ENCODE assay signal across 2 cellular contexts in the genomic region with DNA sequence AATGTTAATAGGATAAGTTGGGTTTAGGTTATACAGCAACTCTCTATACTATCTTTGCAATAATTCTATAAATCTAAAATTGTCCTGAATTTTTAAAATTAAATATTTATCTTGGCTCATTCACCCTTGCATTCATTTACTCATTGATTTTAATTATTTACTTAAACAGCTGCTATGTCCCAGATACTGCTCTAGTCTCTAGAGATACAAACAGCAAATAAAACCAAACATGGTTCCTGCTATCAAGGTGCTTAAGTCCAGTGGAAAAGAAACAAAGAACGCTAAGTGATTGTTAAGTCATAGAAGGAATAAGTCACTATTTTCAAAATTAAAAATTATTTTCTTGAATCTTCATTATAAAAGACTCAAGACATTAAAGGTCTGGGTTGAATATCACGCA.
TF ChIP-seq lines count a peak whose summit lies in the region.

No MANE protein-coding gene starts in this region.

TF ChIP-seq in liver, 16 proteins besides CTCF, POLR2A, EP300 and RAD21:
- no peak for TF ChIP-seq EGR1 (IDR thresholded peaks at IDR 0.05; ENCODE audit: low read depth in 2 of 2)
- TF ChIP-seq MAX (IDR thresholded peaks at IDR 0.05), result no peak
- no peak for TF ChIP-seq FOXA1 (IDR thresholded peaks at IDR 0.05)
- no peak for TF ChIP-seq FOXA2 (IDR thresholded peaks at IDR 0.05)
- no peak for TF ChIP-seq NR2F2 (IDR thresholded peaks at IDR 0.05)
- TF ChIP-seq HNF4G (IDR thresholded peaks at IDR 0.05), result no peak
- TF ChIP-seq, protein P1, sequence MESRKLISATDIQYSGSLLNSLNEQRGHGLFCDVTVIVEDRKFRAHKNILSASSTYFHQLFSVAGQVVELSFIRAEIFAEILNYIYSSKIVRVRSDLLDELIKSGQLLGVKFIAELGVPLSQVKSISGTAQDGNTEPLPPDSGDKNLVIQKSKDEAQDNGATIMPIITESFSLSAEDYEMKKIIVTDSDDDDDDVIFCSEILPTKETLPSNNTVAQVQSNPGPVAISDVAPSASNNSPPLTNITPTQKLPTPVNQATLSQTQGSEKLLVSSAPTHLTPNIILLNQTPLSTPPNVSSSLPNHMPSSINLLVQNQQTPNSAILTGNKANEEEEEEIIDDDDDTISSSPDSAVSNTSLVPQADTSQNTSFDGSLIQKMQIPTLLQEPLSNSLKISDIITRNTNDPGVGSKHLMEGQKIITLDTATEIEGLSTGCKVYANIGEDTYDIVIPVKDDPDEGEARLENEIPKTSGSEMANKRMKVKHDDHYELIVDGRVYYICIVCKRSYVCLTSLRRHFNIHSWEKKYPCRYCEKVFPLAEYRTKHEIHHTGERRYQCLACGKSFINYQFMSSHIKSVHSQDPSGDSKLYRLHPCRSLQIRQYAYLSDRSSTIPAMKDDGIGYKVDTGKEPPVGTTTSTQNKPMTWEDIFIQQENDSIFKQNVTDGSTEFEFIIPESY (IDR thresholded peaks at IDR 0.05), result no peak
- TF ChIP-seq YY1 (IDR thresholded peaks at IDR 0.05), result peak; percentile 41
- peak; percentile 39 to 48 for TF ChIP-seq HNF4A (conservative IDR thresholded peaks at IDR 0.05)
TF ChIP-seq in liver: peak in this region for 2.

TF ChIP-seq in HepG2, 621 proteins besides CTCF, POLR2A, EP300 and RAD21:
- TF ChIP-seq ZBTB21 (CRISPR knock-in tag; IDR thresholded peaks at IDR 0.05) (no peak), ZNF747 (CRISPR knock-in tag; IDR thresholded peaks at IDR 0.05; ENCODE audit: borderline replicate concordance) (no peak), ZNF253 (CRISPR knock-in tag; IDR thresholded peaks at IDR 0.05; ENCODE audit: borderline replicate concordance) (no peak), SP1 (IDR thresholded peaks at IDR 0.05) (no peak), SP1 (CRISPR knock-in tag; IDR thresholded peaks at IDR 0.05) (no peak), CHD2 (IDR thresholded peaks at IDR 0.05; ENCODE audit: low read depth, low read length) (no peak), CCAR2 (optimal IDR thresholded peaks at IDR 0.05; ENCODE audit: low read depth, low read length) (no peak), RFXANK (CRISPR knock-in tag; IDR thresholded peaks at IDR 0.05) (no peak), ONECUT2 (CRISPR knock-in tag; IDR thresholded peaks at IDR 0.05) (no peak), ZNF121 (CRISPR knock-in tag; IDR thresholded peaks at IDR 0.05) (no peak), KDM5B (CRISPR knock-in tag; IDR thresholded peaks at IDR 0.05; ENCODE audit: borderline replicate concordance) (no peak), ZNF768 (CRISPR knock-in tag; IDR thresholded peaks at IDR 0.05) (no peak), MED1 (CRISPR knock-in tag; IDR thresholded peaks at IDR 0.05) (no peak), CEBPB (IDR thresholded peaks at IDR 0.05; ENCODE audit: borderline replicate concordance, low read depth, low read length) (no peak), MTA3 (CRISPR knock-in tag; IDR thresholded peaks at IDR 0.05) (no peak), XRCC5 (optimal IDR thresholded peaks at IDR 0.05; ENCODE audit: low read length) (no peak), MEF2D (CRISPR knock-in tag; IDR thresholded peaks at IDR 0.05) (no peak), BHLHE40 (IDR thresholded peaks at IDR 0.05; ENCODE audit: low read length) (no peak)
- TF ChIP-seq, protein P2, sequence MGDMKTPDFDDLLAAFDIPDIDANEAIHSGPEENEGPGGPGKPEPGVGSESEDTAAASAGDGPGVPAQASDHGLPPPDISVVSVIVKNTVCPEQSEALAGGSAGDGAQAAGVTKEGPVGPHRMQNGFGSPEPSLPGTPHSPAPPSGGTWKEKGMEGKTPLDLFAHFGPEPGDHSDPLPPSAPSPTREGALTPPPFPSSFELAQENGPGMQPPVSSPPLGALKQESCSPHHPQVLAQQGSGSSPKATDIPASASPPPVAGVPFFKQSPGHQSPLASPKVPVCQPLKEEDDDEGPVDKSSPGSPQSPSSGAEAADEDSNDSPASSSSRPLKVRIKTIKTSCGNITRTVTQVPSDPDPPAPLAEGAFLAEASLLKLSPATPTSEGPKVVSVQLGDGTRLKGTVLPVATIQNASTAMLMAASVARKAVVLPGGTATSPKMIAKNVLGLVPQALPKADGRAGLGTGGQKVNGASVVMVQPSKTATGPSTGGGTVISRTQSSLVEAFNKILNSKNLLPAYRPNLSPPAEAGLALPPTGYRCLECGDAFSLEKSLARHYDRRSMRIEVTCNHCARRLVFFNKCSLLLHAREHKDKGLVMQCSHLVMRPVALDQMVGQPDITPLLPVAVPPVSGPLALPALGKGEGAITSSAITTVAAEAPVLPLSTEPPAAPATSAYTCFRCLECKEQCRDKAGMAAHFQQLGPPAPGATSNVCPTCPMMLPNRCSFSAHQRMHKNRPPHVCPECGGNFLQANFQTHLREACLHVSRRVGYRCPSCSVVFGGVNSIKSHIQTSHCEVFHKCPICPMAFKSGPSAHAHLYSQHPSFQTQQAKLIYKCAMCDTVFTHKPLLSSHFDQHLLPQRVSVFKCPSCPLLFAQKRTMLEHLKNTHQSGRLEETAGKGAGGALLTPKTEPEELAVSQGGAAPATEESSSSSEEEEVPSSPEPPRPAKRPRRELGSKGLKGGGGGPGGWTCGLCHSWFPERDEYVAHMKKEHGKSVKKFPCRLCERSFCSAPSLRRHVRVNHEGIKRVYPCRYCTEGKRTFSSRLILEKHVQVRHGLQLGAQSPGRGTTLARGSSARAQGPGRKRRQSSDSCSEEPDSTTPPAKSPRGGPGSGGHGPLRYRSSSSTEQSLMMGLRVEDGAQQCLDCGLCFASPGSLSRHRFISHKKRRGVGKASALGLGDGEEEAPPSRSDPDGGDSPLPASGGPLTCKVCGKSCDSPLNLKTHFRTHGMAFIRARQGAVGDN (CRISPR knock-in tag; IDR thresholded peaks at IDR 0.05), result no peak
- TF ChIP-seq, protein P3, sequence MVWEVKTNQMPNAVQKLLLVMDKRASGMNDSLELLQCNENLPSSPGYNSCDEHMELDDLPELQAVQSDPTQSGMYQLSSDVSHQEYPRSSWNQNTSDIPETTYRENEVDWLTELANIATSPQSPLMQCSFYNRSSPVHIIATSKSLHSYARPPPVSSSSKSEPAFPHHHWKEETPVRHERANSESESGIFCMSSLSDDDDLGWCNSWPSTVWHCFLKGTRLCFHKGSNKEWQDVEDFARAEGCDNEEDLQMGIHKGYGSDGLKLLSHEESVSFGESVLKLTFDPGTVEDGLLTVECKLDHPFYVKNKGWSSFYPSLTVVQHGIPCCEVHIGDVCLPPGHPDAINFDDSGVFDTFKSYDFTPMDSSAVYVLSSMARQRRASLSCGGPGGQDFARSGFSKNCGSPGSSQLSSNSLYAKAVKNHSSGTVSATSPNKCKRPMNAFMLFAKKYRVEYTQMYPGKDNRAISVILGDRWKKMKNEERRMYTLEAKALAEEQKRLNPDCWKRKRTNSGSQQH (CRISPR knock-in tag; IDR thresholded peaks at IDR 0.05; ENCODE audit: low read depth), result no peak
- TF ChIP-seq, protein P4, sequence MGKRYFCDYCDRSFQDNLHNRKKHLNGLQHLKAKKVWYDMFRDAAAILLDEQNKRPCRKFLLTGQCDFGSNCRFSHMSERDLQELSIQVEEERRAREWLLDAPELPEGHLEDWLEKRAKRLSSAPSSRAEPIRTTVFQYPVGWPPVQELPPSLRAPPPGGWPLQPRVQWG (CRISPR knock-in tag; IDR thresholded peaks at IDR 0.05; ENCODE audit: borderline replicate concordance, low read depth), result no peak
